ENCODE assay signal across 1 cellular context in genomic region chr11:128620306-128621175, GRCh38.
TF ChIP-seq lines count a peak whose summit lies in the region.

No MANE protein-coding gene starts in this region.

TF ChIP-seq in GM12878, 131 proteins besides CTCF, POLR2A, EP300 and RAD21 (continued from another document):
- TF ChIP-seq ZNF592 (IDR thresholded peaks at IDR 0.05) = no peak
- no peak for TF ChIP-seq SKIL (IDR thresholded peaks at IDR 0.05; ENCODE audit: low read depth, poor library complexity, severe bottlenecking)
- TF ChIP-seq ZNF622 (IDR thresholded peaks at IDR 0.05) = no peak
- TF ChIP-seq GABPA (IDR thresholded peaks at IDR 0.05; ENCODE audit: low read depth) = no peak
- no peak for TF ChIP-seq SUPT20H (IDR thresholded peaks at IDR 0.05; ENCODE audit: borderline replicate concordance, control insufficient read depth, low read depth, low read length)
- TF ChIP-seq MEF2B (IDR thresholded peaks at IDR 0.05; ENCODE audit: partially characterized antibody, poor library complexity, severe bottlenecking) = no peak
- no peak for TF ChIP-seq NRF1 (conservative IDR thresholded peaks at IDR 0.05; ENCODE audit: low read depth, low read length)
- no peak for TF ChIP-seq TAF1 (IDR thresholded peaks at IDR 0.05; ENCODE audit: borderline replicate concordance, low read depth, low read length)
